Comparison of ENCODE assay signal across 8 cellular contexts in the genomic region with DNA sequence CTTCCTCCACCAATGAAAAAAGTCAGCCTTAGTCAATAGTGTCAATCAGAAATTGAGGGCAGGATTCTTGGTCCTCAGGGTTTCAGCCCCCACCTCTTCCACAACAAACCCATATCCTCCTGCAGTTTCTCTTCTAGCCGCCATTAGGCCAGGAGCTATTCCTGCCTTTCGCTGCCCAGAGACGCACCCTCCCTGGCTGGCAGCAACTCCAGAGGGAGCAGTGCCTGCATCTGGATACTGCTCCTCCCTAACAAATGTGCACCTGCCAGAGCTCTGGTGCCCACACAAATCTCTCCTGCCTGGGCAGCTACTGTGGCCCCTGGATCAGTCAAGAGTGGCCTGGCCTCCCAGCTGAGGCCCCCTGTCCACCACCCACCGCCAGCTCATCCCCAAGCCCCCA. TPM values are rescaled to one million over a fixed set of nuclear protein-coding genes. Genes with fewer than 3 reads are reported as not detected.
A peak's percentile ranks its signal among the peaks of the same experiment; 100 is the strongest.
DNase-seq lines count a peak whose midpoint lies in the region; ATAC-seq and TF ChIP-seq lines count a peak whose summit lies in the region.
"Not testable (repeated sequence)": the region's sequence is repeated elsewhere in the genome, so short reads cannot be mapped to it uniquely, and the experiment has no call there.
"Had no signal": no experiment of that assay in that cellular context is flagged by ENCODE, and none has a peak within 500 bp of the region (broad histone marks: within the 10 kb centered on the region; RNA-seq: fewer than 3 reads in every experiment).

No MANE protein-coding gene starts in this region.

- not testable (repeated sequence) for H3K9me3 ChIP-seq in CD8-positive, alpha-beta memory T cell (ENCODE audit: low read length); heart right ventricle; naive thymus-derived CD4-positive, alpha-beta T cell (ENCODE audit: control insufficient read depth in 2 of 3, low read length in 3 of 3); upper lobe of right lung

- H3K27me3 Mint-ChIP-seq in CD8-positive, alpha-beta memory T cell; WTC11 (ENCODE audit: low read depth); chondrocyte (ENCODE audit: low read depth); naive thymus-derived CD4-positive, alpha-beta T cell: not testable (repeated sequence)

- H3K9me3 Mint-ChIP-seq in CD8-positive, alpha-beta memory T cell; WTC11; chondrocyte (ENCODE audit: low read depth); naive thymus-derived CD4-positive, alpha-beta T cell: not testable (repeated sequence)

- CTCF ChIA-PET in CD8-positive, alpha-beta memory T cell (lab: Charles Lee): interaction anchor here (0.6 to 1.3 kb wide), 3 partner anchors 61 to 257 kb away, joined by 3 read pairs; no protein-coding TSS in a partner anchor
- CTCF ChIA-PET in WTC11 (lab: Charles Lee): interaction anchor here (0.5 to 2.9 kb wide), 5 partner anchors 7 to 81 kb away, joined by 3 to 13 read pairs (median 3); a partner anchor contains a TSS
- CTCF ChIA-PET in naive thymus-derived CD4-positive, alpha-beta T cell (lab: Charles Lee): interaction anchor here (1.3 to 1.4 kb wide), 2 partner anchors 9 to 54 kb away, joined by 3 to 6 read pairs; no protein-coding TSS in a partner anchor

- not testable (repeated sequence) for TF ChIP-seq CTCF in WTC11 (IDR thresholded peaks at IDR 0.05); chondrocyte (IDR thresholded peaks at IDR 0.05); upper lobe of right lung (IDR thresholded peaks at IDR 0.05)
- TF ChIP-seq CTCF in heart right ventricle (IDR thresholded peaks at IDR 0.05): peak in 1 of 9 donors; percentile 15

- H3K4me1 Mint-ChIP-seq in CD8-positive, alpha-beta memory T cell: peaks cover 68 to 89% (median 87%) of the 10 kb centered on the region in 3 donors
- H3K4me1 Mint-ChIP-seq in WTC11 (peaks cover 64% of the 10 kb centered on the region), chondrocyte (ENCODE audit: low read depth) (peaks cover 32% of the 10 kb centered on the region)
- H3K4me1 Mint-ChIP-seq in naive thymus-derived CD4-positive, alpha-beta T cell: peaks cover 28 to 81% (median 68%) of the 10 kb centered on the region in 7 donors

- POLR2A ChIA-PET in CD8-positive, alpha-beta memory T cell (lab: Charles Lee); WTC11 (lab: Charles Lee): not testable (repeated sequence)
- POLR2A ChIA-PET in naive thymus-derived CD4-positive, alpha-beta T cell (lab: Charles Lee): interaction anchor here (0.9 kb wide), 1 partner anchor 23 kb away, joined by 5 read pairs; a partner anchor contains a TSS

- intact Hi-C loops in heart right ventricle (cut with DNase I); naive thymus-derived CD4-positive, alpha-beta T cell (cut with micrococcal nuclease); posterior vena cava (cut with DNase I); upper lobe of right lung (cut with DNase I): not testable (repeated sequence)

- H3K27ac Mint-ChIP-seq in CD8-positive, alpha-beta memory T cell: peak overlapping the region in 5 of 8 donors; percentile 1 to 68 (median 23)
- peak overlapping the region; percentile 61 for H3K27ac Mint-ChIP-seq in WTC11
- not testable (repeated sequence) for H3K27ac Mint-ChIP-seq in chondrocyte (ENCODE audit: unreplicated experiment)
- H3K27ac Mint-ChIP-seq in naive thymus-derived CD4-positive, alpha-beta T cell: peak overlapping the region in 4 of 9 donors; percentile 22 to 53 (median 28)

- H3K27ac ChIP-seq in CD8-positive, alpha-beta memory T cell (ENCODE audit: low read depth, low read length); naive thymus-derived CD4-positive, alpha-beta T cell (ENCODE audit: low read depth, low read length); upper lobe of right lung: not testable (repeated sequence)
- H3K27ac ChIP-seq in heart right ventricle: peak overlapping the region in 3 of 10 donors; percentile 15 to 31 (median 31)

- H3K27me3 ChIP-seq in CD8-positive, alpha-beta memory T cell (ENCODE audit: insufficient read depth, low read length, poor library complexity, severe bottlenecking); heart right ventricle; naive thymus-derived CD4-positive, alpha-beta T cell (ENCODE audit: control insufficient read depth in 2 of 2, insufficient read depth in 2 of 2, low read length in 2 of 2); upper lobe of right lung: not testable (repeated sequence)

- H3K4me1 ChIP-seq in CD8-positive, alpha-beta memory T cell (ENCODE audit: insufficient read depth, low read length): peaks cover 13% of the 10 kb centered on the region
- H3K4me1 ChIP-seq in heart right ventricle: peaks cover 0 to 63% (median 21%) of the 10 kb centered on the region in 9 donors
- peaks cover 7 to 13% of the 10 kb centered on the region in 2 donors for H3K4me1 ChIP-seq in naive thymus-derived CD4-positive, alpha-beta T cell (ENCODE audit: control insufficient read depth in 2 of 2, insufficient read depth in 2 of 2, low read length in 2 of 2)
- not testable (repeated sequence) for H3K4me1 ChIP-seq in upper lobe of right lung

- H3K4me3 Mint-ChIP-seq in CD8-positive, alpha-beta memory T cell; WTC11; chondrocyte (ENCODE audit: unreplicated experiment); naive thymus-derived CD4-positive, alpha-beta T cell: not testable (repeated sequence)

- H3K4me3 ChIP-seq in CD8-positive, alpha-beta memory T cell (ENCODE audit: low read length); heart right ventricle; naive thymus-derived CD4-positive, alpha-beta T cell (ENCODE audit: low read length); upper lobe of right lung: not testable (repeated sequence)

- H3K36me3 ChIP-seq in CD8-positive, alpha-beta memory T cell (ENCODE audit: insufficient read depth, low read length); heart right ventricle; naive thymus-derived CD4-positive, alpha-beta T cell (ENCODE audit: control insufficient read depth in 2 of 3, insufficient read depth in 3 of 3, low read length in 3 of 3); upper lobe of right lung: not testable (repeated sequence)

- peaks cover 0 to 27% (median 5%) of the 10 kb centered on the region in 3 donors for H3K36me3 Mint-ChIP-seq in CD8-positive, alpha-beta memory T cell
- H3K36me3 Mint-ChIP-seq in WTC11; chondrocyte (ENCODE audit: low read depth); naive thymus-derived CD4-positive, alpha-beta T cell: not testable (repeated sequence)

- 64 to 67% methylated on average over 4 of the region's 4 CpGs for WGBS in heart right ventricle, 2 donors

- ATAC-seq in WTC11 (peak; percentile 59), heart right ventricle (peak in 7 of 8 donors; percentile 54 to 76 (median 59))
- peak; percentile 8 for ATAC-seq in naive thymus-derived CD4-positive, alpha-beta T cell
- ATAC-seq in upper lobe of right lung: not testable (repeated sequence)

- DNase-seq in CD8-positive, alpha-beta memory T cell; WTC11 (ENCODE audit: low spot score); heart right ventricle; naive thymus-derived CD4-positive, alpha-beta T cell: not testable (repeated sequence)
- DNase-seq in chondrocyte (ENCODE audit: low spot score) (peak; percentile 44), posterior vena cava (ENCODE audit: low spot score) (peak; percentile 41), upper lobe of right lung (peak; percentile 35)

RNA-seq across cellular contexts. Expression of a gene that starts 8.0 kb away (rescaled TPM):
- 10 to 100 TPM; 40.9 to 41.8 TPM for total RNA-seq in CD8-positive, alpha-beta memory T cell
- polyA plus RNA-seq in CD8-positive, alpha-beta memory T cell: 41.7 TPM
- total RNA-seq in WTC11 (2021) (45.6 to 53.4 TPM (median 52.0 TPM) in 3 replicates), chondrocyte (12.7 to 14.5 TPM (median 13.4 TPM) in 3 replicates), heart right ventricle (10 to 100 TPM in 4 of 10 donors, 1 to 10 TPM in 6; 7.2 to 12.5 (median 9.3) TPM), posterior vena cava (10 to 100 TPM; 14.3 to 16.9 TPM), upper lobe of right lung (25.4 TPM)
- polyA plus RNA-seq in heart right ventricle: 1 to 10 TPM; 3.8 to 6.9 TPM
- total RNA-seq in naive thymus-derived CD4-positive, alpha-beta T cell: 10 to 100 TPM; 31.0 to 50.9 (median 46.6) TPM
- 10 to 100 TPM; 33.4 to 34.7 TPM for polyA plus RNA-seq in naive thymus-derived CD4-positive, alpha-beta T cell

RNA-seq across cellular contexts. Expression of a gene that starts 23.2 kb away (rescaled TPM):
- total RNA-seq in CD8-positive, alpha-beta memory T cell: 10 to 100 TPM; 34.2 to 39.1 TPM
- polyA plus RNA-seq in CD8-positive, alpha-beta memory T cell: 33.8 TPM
- total RNA-seq in WTC11 (2021) (79.2 to 102 TPM (median 98.0 TPM) in 3 replicates), chondrocyte (45.3 to 48.9 TPM (median 46.1 TPM) in 3 replicates), heart right ventricle (10 to 100 TPM; 19.0 to 27.8 (median 24.9) TPM), posterior vena cava (10 to 100 TPM; 45.3 to 54.4 TPM), upper lobe of right lung (49.0 TPM)
- 10 to 100 TPM; 38.6 to 63.6 TPM for polyA plus RNA-seq in heart right ventricle
- total RNA-seq in naive thymus-derived CD4-positive, alpha-beta T cell: 10 to 100 TPM; 34.9 to 41.4 (median 39.4) TPM
- 10 to 100 TPM; 36.6 to 42.1 TPM for polyA plus RNA-seq in naive thymus-derived CD4-positive, alpha-beta T cell

RNA-seq across cellular contexts. Expression of a gene that starts 38.8 kb away (rescaled TPM):
- total RNA-seq in CD8-positive, alpha-beta memory T cell: under 1 TPM; 0.04 to 0.11 TPM
- polyA plus RNA-seq in CD8-positive, alpha-beta memory T cell: not detected
- total RNA-seq in WTC11 (2021) (20.2 to 23.2 TPM (median 23.1 TPM) in 3 replicates), chondrocyte (6.3 to 7.1 TPM (median 6.7 TPM) in 3 replicates), heart right ventricle (1 to 10 TPM in 4 of 10 donors, under 1 TPM in 6; 0.30 to 2.0 (median 0.98) TPM), posterior vena cava (1 to 10 TPM in 1 of 2 donors, under 1 TPM in 1; 0.86 to 1.6 TPM), upper lobe of right lung (0.09 TPM)
- polyA plus RNA-seq in heart right ventricle: under 1 TPM; 0.22 to 0.42 TPM
- total RNA-seq in naive thymus-derived CD4-positive, alpha-beta T cell: under 1 TPM in 3 of 5 experiments, not detected in 2; 0.05 to 0.14 (median 0.11) TPM
- not detected for polyA plus RNA-seq in naive thymus-derived CD4-positive, alpha-beta T cell
- total RNA-seq: SJCRH30 had no signal
